In the genomic region with DNA sequence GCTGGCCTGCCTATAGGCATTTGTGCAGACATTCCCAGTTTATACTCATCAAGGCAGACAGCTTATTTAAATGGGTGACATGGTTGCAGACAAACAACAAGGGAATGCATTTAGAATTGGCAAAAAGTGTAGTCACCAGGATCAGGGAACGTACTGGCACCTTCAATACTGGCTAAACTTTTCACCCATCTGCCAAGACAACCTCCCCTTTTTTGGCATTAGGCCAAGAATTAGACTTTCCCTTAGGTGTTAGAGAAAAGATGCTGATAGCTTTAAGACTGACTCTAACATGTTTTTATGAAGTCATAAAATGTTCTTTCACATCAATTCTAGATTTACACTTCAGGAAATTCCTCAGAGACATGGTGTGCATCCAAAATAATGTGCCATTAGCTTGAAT, we compare ENCODE assay signal across 18 cellular contexts.
A peak's percentile ranks its signal among the peaks of the same experiment; 100 is the strongest.
DNase-seq lines count a peak whose midpoint lies in the region; ATAC-seq, FAIRE-seq and TF ChIP-seq lines count a peak whose summit lies in the region.
"Had no signal": no experiment of that assay in that cellular context is flagged by ENCODE, and none has a peak within 500 bp of the region (broad histone marks: within the 10 kb centered on the region; RNA-seq: fewer than 3 reads in every experiment).

No MANE protein-coding gene starts in this region.

- H3K9me3 ChIP-seq in HepG2 (ENCODE audit: low read length) = no peaks in the 10 kb centered on the region
- no peaks in the 10 kb centered on the region for H3K9me3 ChIP-seq in right lobe of liver
- no peaks in the 10 kb centered on the region for H3K9me3 ChIP-seq in K562 (replicated peaks; ENCODE audit: control insufficient read depth, insufficient read depth, low read depth, low read length)
- H3K9me3 ChIP-seq: BLaER1 treated with 17β-estradiol and CSF1 and Interleukin-3, amounts not matched to agents 10 nM and 100 nM; HAP-1 had no signal

- no peaks in the 10 kb centered on the region for H3K9me1 ChIP-seq in K562 (ENCODE audit: control insufficient read depth, insufficient read depth, low read length)

- in situ Hi-C loops in HepG2 (cut with HindIII; ENCODE audit: extremely low pct_ligation_motif_present, low pct_unique_long_range_greater_than_20kb) = no loop called here
- in situ Hi-C loops in K562 (cut with MboI) = no loop called here

- CTCF ChIA-PET in HepG2 (lab: Yijun Ruan, JAX; ENCODE audit: low intra/inter-chr PET ratio, low total read pairs) = no interaction called here
- CTCF ChIA-PET in K562 (lab: Yijun Ruan, JAX; ENCODE audit: low intra/inter-chr PET ratio) = no interaction called here

- H3K27ac ChIP-seq in HepG2 (ENCODE audit: extremely low read length, insufficient read depth, low read length) (no peak overlapping the region), right lobe of liver (no peak overlapping the region), K562 (ENCODE audit: extremely low read depth, low read depth, low read length) (no peak overlapping the region)
- H3K27ac ChIP-seq: BLaER1 treated with 17β-estradiol and CSF1 and Interleukin-3, amounts not matched to agents 10 nM and 100 nM had no signal

- H3K79me2 ChIP-seq in HepG2 (ENCODE audit: insufficient read depth, low read length) = no peaks in the 10 kb centered on the region
- no peaks in the 10 kb centered on the region for H3K79me2 ChIP-seq in K562 (ENCODE audit: control insufficient read depth, insufficient read depth, low read length)

- H4K20me1 ChIP-seq in HepG2 (ENCODE audit: insufficient read depth, low read length) (no peaks in the 10 kb centered on the region), K562 (replicated peaks; ENCODE audit: control insufficient read depth, insufficient read depth, low read length) (no peaks in the 10 kb centered on the region)
- H4K20me1 ChIP-seq: BLaER1 treated with 17β-estradiol and CSF1 and Interleukin-3, amounts not matched to agents 10 nM and 100 nM had no signal

- ATAC-seq in HepG2 (no peak), right lobe of liver (no peak), K562 (no peak), GM18505 (IDR thresholded peaks at IDR 0.05; ENCODE audit: unreplicated experiment) (no peak)
- ATAC-seq: Panc1 had no signal

- 30% methylated on average over 1 of the region's 1 CpG for WGBS in HepG2 (ENCODE audit: low lambda C conversion rate)
- 13% methylated on average over 1 of the region's 1 CpG for WGBS in right lobe of liver (ENCODE audit: insufficient coverage, low coverage, low lambda C conversion rate, missing lambda C conversion rate)
- WGBS in K562 (ENCODE audit: insufficient coverage, low coverage, missing lambda C conversion rate) = 0% methylated on average over 1 of the region's 1 CpG

- H3K9ac ChIP-seq in HepG2 (ENCODE audit: insufficient read depth, low read depth, low read length) (no peak overlapping the region), K562 (ENCODE audit: insufficient read depth in 1 of 2, low read depth in 2 of 2, low read length in 2 of 2) (no peak overlapping the region)
- H3K9ac ChIP-seq: BLaER1 treated with 17β-estradiol and CSF1 and Interleukin-3, amounts not matched to agents 10 nM and 100 nM had no signal

- no peak overlapping the region for H3K4me2 ChIP-seq in HepG2 (ENCODE audit: low read depth, low read length)
- no peak overlapping the region for H3K4me2 ChIP-seq in K562 (ENCODE audit: insufficient read depth, low read length)
- H3K4me2 ChIP-seq: BLaER1 treated with 17β-estradiol and CSF1 and Interleukin-3, amounts not matched to agents 10 nM and 100 nM had no signal

- no peak overlapping the region for H2AFZ ChIP-seq in HepG2 (ENCODE audit: low read length)
- H2AFZ ChIP-seq in K562 (ENCODE audit: low read depth, low read length) = no peak overlapping the region

- POLR2A ChIA-PET in HepG2 (lab: Yijun Ruan, JAX) = no interaction called here
- POLR2A ChIA-PET in K562 (lab: Yijun Ruan, JAX) = no interaction called here

- intact Hi-C loops in HepG2 (cut with micrococcal nuclease; ENCODE audit: unreplicated experiment) = no loop called here
- intact Hi-C loops in right lobe of liver (cut with DNase I) = no loop called here
- intact Hi-C loops in K562 (cut with micrococcal nuclease) = no loop called here

- H3K27me3 ChIP-seq in HepG2 (ENCODE audit: control insufficient read depth in 1 of 2, insufficient read depth in 2 of 2, low read length in 2 of 2) = no peaks in the 10 kb centered on the region
- H3K27me3 ChIP-seq in right lobe of liver = no peaks in the 10 kb centered on the region
- peaks cover 0 to 6% of the 10 kb centered on the region in 2 experiments; a peak in 1 of 5 replicates for H3K27me3 ChIP-seq in K562 (ENCODE audit: control insufficient read depth in 2 of 2, insufficient read depth in 2 of 2, low read length in 2 of 2)
- H3K27me3 ChIP-seq: BLaER1 treated with 17β-estradiol and CSF1 and Interleukin-3, amounts not matched to agents 10 nM and 100 nM had no signal

- TF ChIP-seq RAD21 in HepG2 (CRISPR knock-in tag; IDR thresholded peaks at IDR 0.05) = no peak
- 0 out of 4 replicates have a peak, but pooled peaks of 1 of the 2 experiments have one; percentile 4 for TF ChIP-seq RAD21 in K562 (CRISPR knock-in tag; conservative IDR thresholded peaks at IDR 0.05 in 1 of 2, IDR thresholded peaks at IDR 0.05 in 1 of 2)

- H3K4me1 ChIP-seq in HepG2 (ENCODE audit: insufficient read depth, low read length) (no peaks in the 10 kb centered on the region), right lobe of liver (no peaks in the 10 kb centered on the region), K562 (replicated peaks in 1 of 2; ENCODE audit: control insufficient read depth in 2 of 2, insufficient read depth in 2 of 2, low read length in 2 of 2) (no peaks in the 10 kb centered on the region)
- H3K4me1 ChIP-seq: BLaER1 treated with 17β-estradiol and CSF1 and Interleukin-3, amounts not matched to agents 10 nM and 100 nM had no signal

- TF ChIP-seq POLR2A in HepG2 (IDR thresholded peaks at IDR 0.05; ENCODE audit: insufficient read depth in 1 of 2, low read depth in 2 of 2, low read length in 2 of 2) = no peak
- TF ChIP-seq POLR2A in right lobe of liver (IDR thresholded peaks at IDR 0.05) = no peak
- no peak for TF ChIP-seq POLR2A in K562 (conservative IDR thresholded peaks at IDR 0.05)
- no peak for TF ChIP-seq POLR2A in GM18505 (IDR thresholded peaks at IDR 0.05; ENCODE audit: borderline replicate concordance, extremely low read depth, insufficient read depth, insufficient read length)

- no TSS peak for BruUV-seq in HepG2 (replicated peaks; lab: Mats Ljungman, UMichigan)
- no TSS peak for BruUV-seq in K562 (replicated peaks; lab: Mats Ljungman, UMichigan)

- H3K4me3 ChIP-seq in HepG2 (replicated peaks in 1 of 3; ENCODE audit: insufficient read depth in 1 of 3, low read depth in 2 of 3, low read length in 3 of 3) = no peak overlapping the region
- H3K4me3 ChIP-seq in right lobe of liver = no peak overlapping the region
- no peak overlapping the region for H3K4me3 ChIP-seq in K562
- H3K4me3 ChIP-seq: BLaER1 treated with 17β-estradiol and CSF1 and Interleukin-3, amounts not matched to agents 10 nM and 100 nM; HAP-1 had no signal

- DNase-seq in NCI-H1105 treated with DMSO at 0.1 percent for 48 hours (lab: John Stamatoyannopoulos, UW) (peak; percentile 14), NCI-H1105 (lab: John Stamatoyannopoulos, UW) (no peak), HepG2 (ENCODE audit: low spot score) (no peak), right lobe of liver (no peak), K562 (ENCODE audit: extremely low read depth in 1 of 4, low spot score in 3 of 4) (no peak), activated T-cell treated with anti-CD3 and anti-CD28 coated beads for 4 hours (no peak), CD1c-positive myeloid dendritic cell (ENCODE audit: extremely low spot score) (no peak)
- DNase-seq: DMS53, KBM-7, MV-4-11, NCI-H146, NCI-H2081, NCI-H774, SHP77 had no signal

- TF ChIP-seq EP300 in HepG2 (IDR thresholded peaks at IDR 0.05; ENCODE audit: low read depth in 2 of 2, low read length in 2 of 2) (no peak), HepG2 (CRISPR knock-in tag; IDR thresholded peaks at IDR 0.05; ENCODE audit: borderline replicate concordance) (no peak), K562 (IDR thresholded peaks at IDR 0.05; ENCODE audit: low read length) (no peak)

- FAIRE-seq in HepG2 (lab: Jason Lieb, UNC) = no peak
- FAIRE-seq in K562 (lab: Jason Lieb, UNC) = no peak

- H3K36me3 ChIP-seq in HepG2 (replicated peaks in 1 of 2; ENCODE audit: control insufficient read depth in 1 of 2, insufficient read depth in 2 of 2, low read length in 2 of 2) (no peaks in the 10 kb centered on the region), right lobe of liver (no peaks in the 10 kb centered on the region), K562 (ENCODE audit: control insufficient read depth, insufficient read depth, low read length) (no peaks in the 10 kb centered on the region)
- H3K36me3 ChIP-seq: BLaER1 treated with 17β-estradiol and CSF1 and Interleukin-3, amounts not matched to agents 10 nM and 100 nM; HAP-1 had no signal

- no peak for TF ChIP-seq CTCF in HepG2 (CRISPR knock-in tag; IDR thresholded peaks at IDR 0.05)
- no peak for TF ChIP-seq CTCF in right lobe of liver (IDR thresholded peaks at IDR 0.05)
- TF ChIP-seq CTCF in K562 (IDR thresholded peaks at IDR 0.05 in 2 of 3, conservative IDR thresholded peaks at IDR 0.05 in 1 of 3; ENCODE audit: insufficient read depth in 2 of 3, low read depth in 1 of 3, low read length in 3 of 3) = no peak

TF ChIP-seq in HepG2, 621 proteins besides CTCF, POLR2A, EP300 and RAD21:
- TF ChIP-seq SMYD3 (CRISPR knock-in tag; IDR thresholded peaks at IDR 0.05) = no peak
- TF ChIP-seq LCORL (IDR thresholded peaks at IDR 0.05) = peak; percentile 82
- no peak for TF ChIP-seq LCORL (CRISPR knock-in tag; IDR thresholded peaks at IDR 0.05)
- TF ChIP-seq FOXA3 (CRISPR knock-in tag; IDR thresholded peaks at IDR 0.05) = no peak
- no peak for TF ChIP-seq IRX3 (CRISPR knock-in tag; IDR thresholded peaks at IDR 0.05; ENCODE audit: borderline replicate concordance, low read depth)

TF ChIP-seq in K562, 482 proteins besides CTCF, POLR2A, EP300 and RAD21 (continues in another document):
- no peak for TF ChIP-seq TAF15 (IDR thresholded peaks at IDR 0.05; ENCODE audit: low read depth, low read length)
- TF ChIP-seq NFIC (IDR thresholded peaks at IDR 0.05) = peak; percentile 98
- TF ChIP-seq NR2C2 (CRISPR knock-in tag; IDR thresholded peaks at IDR 0.05) = no peak
- TF ChIP-seq NR2C2 (tag; IDR thresholded peaks at IDR 0.05) = no peak
- no peak for TF ChIP-seq ATF2 (CRISPR knock-in tag; IDR thresholded peaks at IDR 0.05)
- TF ChIP-seq ZNF589 (CRISPR knock-in tag; IDR thresholded peaks at IDR 0.05; ENCODE audit: low read depth) = no peak
- TF ChIP-seq SPI1 (IDR thresholded peaks at IDR 0.05; ENCODE audit: borderline replicate concordance, low read depth, low read length) = no peak
